In the genomic region with DNA sequence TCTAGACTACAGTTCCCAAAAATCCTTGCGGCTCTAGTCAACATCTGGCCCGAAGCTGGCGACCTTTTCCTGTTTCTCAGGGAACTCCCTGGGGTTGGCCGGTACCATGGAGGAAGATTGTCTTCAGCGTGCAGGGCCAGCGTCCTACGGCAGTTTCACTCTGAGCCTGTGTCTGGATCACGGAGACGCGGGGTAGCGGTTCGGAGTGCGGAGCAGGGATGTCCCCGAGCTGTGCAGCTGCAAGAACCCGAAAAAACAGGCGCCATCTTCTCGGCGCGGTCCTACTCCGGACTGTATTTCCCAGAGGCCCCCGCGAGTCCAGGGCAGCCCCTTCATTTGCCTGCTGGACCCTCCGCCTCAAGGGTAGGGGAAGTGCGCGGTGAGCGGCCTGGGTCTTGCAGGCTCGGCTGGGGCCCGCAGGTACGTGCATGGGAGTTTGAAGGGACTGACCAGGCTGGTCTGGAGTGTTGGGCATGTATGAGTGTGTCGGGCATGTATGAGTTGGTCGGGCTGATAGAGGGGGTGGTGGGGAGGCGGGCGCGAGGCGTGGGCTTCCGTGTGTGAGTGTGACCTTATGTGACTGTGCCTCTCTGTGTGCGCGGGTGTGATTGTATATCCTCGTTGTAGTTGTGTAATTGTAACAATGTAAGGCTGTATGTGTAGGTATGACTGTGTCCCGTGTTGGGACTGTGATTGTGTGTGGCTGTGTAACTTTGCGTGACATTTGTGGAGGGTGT, we compare ENCODE assay signal across 8 cellular contexts. TPM values are rescaled to one million over a fixed set of nuclear protein-coding genes. Genes with fewer than 3 reads are reported as not detected.
DNase-seq lines count a peak whose midpoint lies in the region; ATAC-seq and TF ChIP-seq lines count a peak whose summit lies in the region.

A gene (plus strand): TSS at position 360 of the 737 bp plus-strand sequence. CDS start 12,240 bp downstream, outside the sequence.

- DNase-seq in Ammon's horn (ENCODE audit: low spot score) = peak; percentile 96
- peak; percentile 76 for DNase-seq in GM19238 (ENCODE audit: insufficient read length, low spot score)
- DNase-seq in NCI-H510A (lab: John Stamatoyannopoulos, UW) = peak; percentile 85
- DNase-seq in activated CD4-positive, alpha-beta T cell treated with anti-CD3 and anti-CD28 coated beads for 48 hours = peak; percentile 89
- DNase-seq in coronary artery (ENCODE audit: low spot score) = peak; percentile 89
- peak; percentile 90 for DNase-seq in left lobe of liver (ENCODE audit: low spot score)
- DNase-seq in stimulated activated CD4-positive, alpha-beta T cell treated with anti-CD3 and anti-CD28 coated beads, Interleukin-2, amount 100 ng/mL, for 24 hours = peak; percentile 84 to 85

- H3K27ac ChIP-seq in coronary artery = peak within 1 kb of the TSS; percentile 86 to 95

- no peak for TF ChIP-seq CTCF in coronary artery (IDR thresholded peaks at IDR 0.05)

- ATAC-seq in HG03439 (IDR thresholded peaks at IDR 0.05; ENCODE audit: unreplicated experiment) = peak; percentile 89
- ATAC-seq in left lobe of liver = peak; percentile 95

- H3K4me3 ChIP-seq in coronary artery = peak within 1 kb of the TSS; percentile 94

RNA-seq across cellular contexts. Expression of the gene that starts here (rescaled TPM):
- 3.2 TPM for total RNA-seq in left lobe of liver

Comparison
In these comparisons a context has a peak if more than half of its experiments do, and no peak if none do; other contexts are left out.
1. Peak in every context shown above with its lines: DNase-seq, ATAC-seq, H3K4me3 ChIP-seq and H3K27ac ChIP-seq.